ENCODE assay signal across 9 cellular contexts in the genomic region with DNA sequence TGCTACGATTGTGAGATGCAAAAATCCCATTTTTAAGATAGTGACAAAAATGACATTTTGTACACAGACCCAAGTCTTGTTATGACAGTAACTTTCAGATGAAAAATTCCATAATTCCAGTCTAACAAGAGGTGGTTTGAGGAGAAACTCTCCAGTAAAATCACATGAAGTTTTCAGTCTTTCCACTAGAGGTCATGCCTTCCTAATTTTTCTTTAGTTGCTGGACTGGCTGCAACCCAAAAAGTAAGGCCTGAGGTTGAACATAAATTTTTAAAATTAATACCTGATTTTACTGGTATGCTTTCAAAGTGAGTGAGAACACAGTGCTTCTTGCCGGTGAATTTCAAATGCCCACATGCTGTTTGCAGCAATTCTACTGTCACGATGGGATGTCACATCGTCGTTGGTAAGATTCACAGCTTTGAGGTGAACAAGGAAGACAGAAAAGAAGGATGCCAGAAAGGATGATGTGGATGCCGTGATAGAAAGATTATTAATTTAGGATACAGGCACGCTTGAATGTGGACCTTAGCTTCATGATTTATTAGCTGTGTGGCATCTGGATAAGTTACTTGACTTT.
DNase-seq lines count a peak whose midpoint lies in the region; TF ChIP-seq lines count a peak whose summit lies in the region.
"Had no signal": no experiment of that assay in that cellular context is flagged by ENCODE, and none has a peak within 500 bp of the region (broad histone marks: within the 10 kb centered on the region; RNA-seq: fewer than 3 reads in every experiment).

No MANE protein-coding gene starts in this region.

- TF ChIP-seq CTCF in HFF-Myc (IDR thresholded peaks at IDR 0.05; ENCODE audit: low read depth, low read length, missing control alignments) (peak; percentile 45), mesothelial cell of epicardium (IDR thresholded peaks at IDR 0.05; ENCODE audit: unreplicated experiment) (peak; percentile 97)

- H3K27ac Mint-ChIP-seq in mesothelial cell of epicardium: no peak overlapping the region

- no peaks in the 10 kb centered on the region for H3K27me3 Mint-ChIP-seq in mesothelial cell of epicardium (ENCODE audit: low read depth)

- H3K4me3 Mint-ChIP-seq in mesothelial cell of epicardium: no peak overlapping the region

- peak; percentile 46 for DNase-seq in Caki2 (ENCODE audit: low read depth)
- peak; percentile 50 for DNase-seq in HFF-Myc (ENCODE audit: extremely low read depth, low read depth)
- peak; percentile 25 for DNase-seq in NCI-H82 treated with DMSO at 0.1 percent for 48 hours (lab: John Stamatoyannopoulos, UW; ENCODE audit: unreplicated experiment)
- DNase-seq in central memory CD4-positive, alpha-beta T cell: peak; percentile 26
- no peak for DNase-seq in mesothelial cell of epicardium (ENCODE audit: low spot score in 2 of 2, unreplicated experiment in 2 of 2)
- DNase-seq in activated gamma-delta T cell treated with Interleukin-2 at 50 U/mL for 16 hours: no peak
- DNase-seq in posterior cingulate gyrus: no peak
- DNase-seq in HK-2 (ENCODE audit: unreplicated experiment): no peak

- no peaks in the 10 kb centered on the region for H3K36me3 Mint-ChIP-seq in mesothelial cell of epicardium

- intact Hi-C loops in posterior cingulate gyrus (cut with DNase I): loop anchor here (1.0 to 5.0 kb wide), 4 partner anchors 100 to 756 kb away; a partner anchor contains a TSS

- H3K9me3 Mint-ChIP-seq in mesothelial cell of epicardium: no peaks in the 10 kb centered on the region

- no peak overlapping the region for H3K4me3 ChIP-seq in HFF-Myc (replicated peaks; ENCODE audit: low read depth, low read length)
- H3K4me3 ChIP-seq: mucosa of descending colon had no signal

- H3K4me1 Mint-ChIP-seq in mesothelial cell of epicardium: peaks cover 34% of the 10 kb centered on the region

- in situ Hi-C loops in Caki2 (cut with HindIII; ENCODE audit: low pct_unique_long_range_greater_than_20kb, low sequenced_read_pairs): no loop called here

Comparison
In these comparisons a context has a peak if more than half of its experiments do, and no peak if none do; other contexts are left out.
1. DNase-seq: peak in Caki2 (single experiment), HFF-Myc (single experiment), NCI-H82 treated with DMSO at 0.1 percent for 48 hours (single experiment) and central memory CD4-positive, alpha-beta T cell (single experiment); none in mesothelial cell of epicardium (0 of 2), activated gamma-delta T cell treated with Interleukin-2 at 50 U/mL for 16 hours (single experiment), posterior cingulate gyrus (0 of 10) and HK-2 (single experiment).